Comparison of ENCODE assay signal across 23 cellular contexts in genomic region chr10:12748186-12748585, GRCh38.
A peak's percentile ranks its signal among the peaks of the same experiment; 100 is the strongest.
DNase-seq lines count a peak whose midpoint lies in the region; ATAC-seq and TF ChIP-seq lines count a peak whose summit lies in the region.
"Had no signal": no experiment of that assay in that cellular context is flagged by ENCODE, and none has a peak within 500 bp of the region (broad histone marks: within the 10 kb centered on the region; RNA-seq: fewer than 3 reads in every experiment).

No MANE protein-coding gene starts in this region.

- no peak overlapping the region for H3K27ac ChIP-seq in neural progenitor cell
- H3K27ac ChIP-seq: 22Rv1, A549, C4-2B had no signal

- intact Hi-C loops in Caco-2 (cut with micrococcal nuclease; ENCODE audit: unreplicated experiment) = no loop called here

- H3K4me2 ChIP-seq in neural progenitor cell = no peak overlapping the region
- H3K4me2 ChIP-seq: A549 had no signal

- CTCF ChIA-PET in Caco-2 (lab: Charles Lee) = no interaction called here

- peaks cover 42% of the 10 kb centered on the region for H3K9me3 Mint-ChIP-seq in Caco-2 (ENCODE audit: unreplicated experiment)
- no peaks in the 10 kb centered on the region for H3K9me3 Mint-ChIP-seq in memory B cell
- peaks cover 4% of the 10 kb centered on the region for H3K9me3 Mint-ChIP-seq in neural progenitor cell
- H3K9me3 Mint-ChIP-seq: CD4-positive, alpha-beta T cell; IgD-negative memory B cell had no signal

- H4K20me1 ChIP-seq in neural progenitor cell (ENCODE audit: low read depth) = no peaks in the 10 kb centered on the region

- H3K36me3 Mint-ChIP-seq in Caco-2 (ENCODE audit: insufficient read depth, unreplicated experiment) (peaks cover 40% of the 10 kb centered on the region), memory B cell (peaks cover 19% of the 10 kb centered on the region), neural progenitor cell (peaks cover 1% of the 10 kb centered on the region)

- H3K4me3 ChIP-seq in Caco-2 (ENCODE audit: low read depth, low read length) (no peak overlapping the region), neural progenitor cell (no peak overlapping the region)
- H3K4me3 ChIP-seq: A549, GM12878 had no signal

- H3K9ac ChIP-seq in neural progenitor cell = no peak overlapping the region

- no TSS peak for BruUV-seq in Caco-2 (replicated peaks; lab: Mats Ljungman, UMichigan)

- DNase-seq in Caco-2 (no peak), astrocyte of the hippocampus (ENCODE audit: low read depth, low spot score) (peak; percentile 90), memory B cell (ENCODE audit: low spot score in 2 of 2) (no peak), neural progenitor cell (ENCODE audit: low spot score) (no peak), GDM1 (lab: John Stamatoyannopoulos, UW) (no peak), T-helper 9 cell (no peak)
- DNase-seq: AML-193; CD4-positive, alpha-beta T cell; DMS153; DMS79; GF-D8; GOT3; H7; HFFc6 had no signal

- H3F3A ChIP-seq in neural progenitor cell (ENCODE audit: low read depth) = no peaks in the 10 kb centered on the region

- no peaks in the 10 kb centered on the region for H3K27me3 ChIP-seq in Caco-2 (replicated peaks; ENCODE audit: control insufficient read depth, insufficient read depth, low read length)
- no peaks in the 10 kb centered on the region for H3K27me3 ChIP-seq in neural progenitor cell

- no peak overlapping the region for H2AFZ ChIP-seq in neural progenitor cell (replicated peaks)

- ATAC-seq in memory B cell (ENCODE audit: low read depth) (no peak), HG03520 (IDR thresholded peaks at IDR 0.05; ENCODE audit: unreplicated experiment) (no peak), GM21515 (IDR thresholded peaks at IDR 0.05; ENCODE audit: unreplicated experiment) (no peak)
- ATAC-seq: A549, GM12878, HCT116, HepG2 had no signal

- peaks cover 4% of the 10 kb centered on the region for H3K27me3 Mint-ChIP-seq in Caco-2 (ENCODE audit: insufficient read depth, unreplicated experiment)
- H3K27me3 Mint-ChIP-seq in memory B cell = no peaks in the 10 kb centered on the region
- peaks cover 6% of the 10 kb centered on the region for H3K27me3 Mint-ChIP-seq in neural progenitor cell (ENCODE audit: insufficient read depth, low read depth)
- H3K27me3 Mint-ChIP-seq: CD4-positive, alpha-beta T cell; IgD-negative memory B cell had no signal

- peaks cover 24% of the 10 kb centered on the region for H3K9me3 ChIP-seq in Caco-2
- H3K9me3 ChIP-seq in neural progenitor cell (ENCODE audit: low read depth) = no peaks in the 10 kb centered on the region
- H3K9me3 ChIP-seq: A549 had no signal

- H3K27ac Mint-ChIP-seq in Caco-2 (ENCODE audit: unreplicated experiment) (peak overlapping the region; percentile 99), memory B cell (peak overlapping the region; percentile 42), neural progenitor cell (peak overlapping the region; percentile 55)
- H3K27ac Mint-ChIP-seq: CD4-positive, alpha-beta T cell; HFFc6; IgD-negative memory B cell had no signal

- H3K4me3 Mint-ChIP-seq in Caco-2 (ENCODE audit: unreplicated experiment) (no peak overlapping the region), memory B cell (no peak overlapping the region), neural progenitor cell (peak overlapping the region; percentile 12)
- H3K4me3 Mint-ChIP-seq: CD4-positive, alpha-beta T cell; HFFc6; IgD-negative memory B cell had no signal

- H3K4me1 Mint-ChIP-seq in Caco-2 (ENCODE audit: low read depth, unreplicated experiment) (peaks cover 32% of the 10 kb centered on the region), memory B cell (peaks cover 12% of the 10 kb centered on the region), neural progenitor cell (peaks cover 27% of the 10 kb centered on the region)

- no peaks in the 10 kb centered on the region for H3K36me3 ChIP-seq in Caco-2 (ENCODE audit: control insufficient read depth, insufficient read depth, low read length)
- no peaks in the 10 kb centered on the region for H3K36me3 ChIP-seq in neural progenitor cell

- TF ChIP-seq CTCF in Caco-2 (IDR thresholded peaks at IDR 0.05; ENCODE audit: insufficient read depth in 1 of 2, low read depth in 1 of 2, low read length in 1 of 2, severe bottlenecking in 1 of 2, unreplicated experiment in 1 of 2) (no peak), neural progenitor cell (IDR thresholded peaks at IDR 0.05) (no peak)

- no peaks in the 10 kb centered on the region for H3K79me2 ChIP-seq in neural progenitor cell (ENCODE audit: low read depth)

- POLR2A ChIA-PET in Caco-2 (lab: Charles Lee) = no interaction called here

- H3K4me1 ChIP-seq in Caco-2 (peaks cover 38% of the 10 kb centered on the region), neural progenitor cell (peaks cover 6% of the 10 kb centered on the region)
- H3K4me1 ChIP-seq: A549 had no signal

Comparison
In these comparisons a context has a peak if more than half of its experiments do, and no peak if none do; other contexts are left out.
1. H3K27ac Mint-ChIP-seq: peak in every context shown above with its lines; median percentile 99 in Caco-2; 55 in neural progenitor cell; 42 in memory B cell.